Comparison of ENCODE assay signal across 26 cellular contexts in genomic region chr10:97043563-97043855, GRCh38.
"Had no signal": no experiment of that assay in that cellular context is flagged by ENCODE, and none has a peak within 500 bp of the region (broad histone marks: within the 10 kb centered on the region; RNA-seq: fewer than 3 reads in every experiment).

No MANE protein-coding gene starts in this region.

- DNase-seq: naive B cell; natural killer cell; pancreas; psoas muscle; right cardiac atrium; right lobe of liver; sigmoid colon; small intestine; stimulated activated CD4-positive, alpha-beta T cell treated with anti-CD3 and anti-CD28 coated beads, Interleukin-15, amount 100 ng/mL, for 24 hours; stimulated activated CD4-positive, alpha-beta T cell treated with anti-CD3 and anti-CD28 coated beads, Interleukin-2, amount 100 ng/mL, for 24 hours; stimulated activated CD4-positive, alpha-beta T cell treated with anti-CD3 and anti-CD28 coated beads, Interleukin-2, amount 100 ng/mL, for 48 hours; stimulated activated CD4-positive, alpha-beta T cell treated with anti-CD3 and anti-CD28 coated beads, Interleukin-4, amount 100 ng/mL, for 24 hours; stimulated activated naive B cell treated with anti-CD40 and anti-IgM and Interleukin-4, amounts not matched to agents 10 μg/mL and 1 μg/mL and 100 μg/mL, for 72 hours; testis; transverse colon; upper lobe of right lung; uterus had no signal

- H3K27me3 ChIP-seq: neural progenitor cell, neutrophil, pancreas, right lobe of liver, sigmoid colon, suprapubic skin, testis, transverse colon, upper lobe of right lung, uterus had no signal

- H3K4me1 Mint-ChIP-seq: stimulated activated naive B cell treated with anti-CD40 and anti-IgM and Interleukin-4, amounts not matched to agents 10 μg/mL and 1 μg/mL and 100 μg/mL, for 72 hours had no signal

- H3K27me3 Mint-ChIP-seq: type B pancreatic cell had no signal

- H3K4me2 ChIP-seq: neural progenitor cell had no signal

- H2AFZ ChIP-seq: neural progenitor cell had no signal

- H3K4me3 Mint-ChIP-seq: naive B cell; natural killer cell; nephron; neural progenitor cell; stimulated activated effector memory CD8-positive, alpha-beta T cell treated with anti-CD3 and anti-CD28 coated beads, Interleukin-12 subunit alpha, Interleukin-12 subunit beta, amount 100 ng/mL, for 72 hours; stimulated activated naive B cell treated with anti-CD40 and anti-IgM and Interleukin-4, amounts not matched to agents 10 μg/mL and 1 μg/mL and 100 μg/mL, for 72 hours; stimulated activated naive CD8-positive, alpha-beta T cell treated with anti-CD3 and anti-CD28 coated beads, Interleukin-15, Interleukin-2, amounts not matched to agents 100 ng/mL and 50 ng/mL, for 24 hours; type B pancreatic cell had no signal

- H3K27ac ChIP-seq: neural progenitor cell, neutrophil, pancreas, psoas muscle, right lobe of liver, sigmoid colon, suprapubic skin, testis, tibial artery, transverse colon, upper lobe of right lung, uterus had no signal

- H3K9me3 Mint-ChIP-seq: natural killer cell; nephron; neural progenitor cell; stimulated activated effector memory CD8-positive, alpha-beta T cell treated with anti-CD3 and anti-CD28 coated beads, Interleukin-12 subunit alpha, Interleukin-12 subunit beta, amount 100 ng/mL, for 72 hours; stimulated activated naive B cell treated with anti-CD40 and anti-IgM and Interleukin-4, amounts not matched to agents 10 μg/mL and 1 μg/mL and 100 μg/mL, for 72 hours; stimulated activated naive CD8-positive, alpha-beta T cell treated with anti-CD3 and anti-CD28 coated beads, Interleukin-15, Interleukin-2, amounts not matched to agents 100 ng/mL and 50 ng/mL, for 24 hours; type B pancreatic cell had no signal

- ATAC-seq: natural killer cell; pancreas; psoas muscle; right cardiac atrium; stimulated activated effector memory CD8-positive, alpha-beta T cell treated with anti-CD3 and anti-CD28 coated beads, Interleukin-12 subunit alpha, Interleukin-12 subunit beta, amount 100 ng/mL, for 72 hours; stimulated activated naive B cell treated with anti-CD40 and anti-IgM and Interleukin-4, amounts not matched to agents 10 μg/mL and 1 μg/mL and 100 μg/mL, for 72 hours; upper lobe of right lung had no signal

- H3K4me3 ChIP-seq: neural progenitor cell, pancreas, psoas muscle, right lobe of liver, sigmoid colon, suprapubic skin, testis, tibial artery, transverse colon, upper lobe of right lung, uterus had no signal

- H3K36me3 ChIP-seq: neural progenitor cell, neutrophil, pancreas, right lobe of liver, sigmoid colon, suprapubic skin, tibial artery, transverse colon, upper lobe of right lung, uterus had no signal

- H3K36me3 Mint-ChIP-seq: naive B cell; natural killer cell; neural progenitor cell; stimulated activated effector memory CD8-positive, alpha-beta T cell treated with anti-CD3 and anti-CD28 coated beads, Interleukin-12 subunit alpha, Interleukin-12 subunit beta, amount 100 ng/mL, for 72 hours; stimulated activated naive B cell treated with anti-CD40 and anti-IgM and Interleukin-4, amounts not matched to agents 10 μg/mL and 1 μg/mL and 100 μg/mL, for 72 hours; type B pancreatic cell had no signal

- H3K4me1 ChIP-seq: neural progenitor cell, pancreas, psoas muscle, right lobe of liver, sigmoid colon, suprapubic skin, testis, tibial artery, transverse colon, upper lobe of right lung, uterus had no signal

- H3K9ac ChIP-seq: neural progenitor cell had no signal

- H3K9me3 ChIP-seq: neutrophil, pancreas, psoas muscle, right lobe of liver, sigmoid colon, suprapubic skin, testis, tibial artery, transverse colon, upper lobe of right lung, uterus had no signal

- H3K27ac Mint-ChIP-seq: naive B cell; natural killer cell; nephron; neural progenitor cell; progenitor cell of endocrine pancreas; stimulated activated effector memory CD8-positive, alpha-beta T cell treated with anti-CD3 and anti-CD28 coated beads, Interleukin-12 subunit alpha, Interleukin-12 subunit beta, amount 100 ng/mL, for 72 hours; stimulated activated naive B cell treated with anti-CD40 and anti-IgM and Interleukin-4, amounts not matched to agents 10 μg/mL and 1 μg/mL and 100 μg/mL, for 72 hours; stimulated activated naive CD8-positive, alpha-beta T cell treated with anti-CD3 and anti-CD28 coated beads, Interleukin-15, Interleukin-2, amounts not matched to agents 100 ng/mL and 50 ng/mL, for 24 hours; type B pancreatic cell had no signal
